In the genomic region with DNA sequence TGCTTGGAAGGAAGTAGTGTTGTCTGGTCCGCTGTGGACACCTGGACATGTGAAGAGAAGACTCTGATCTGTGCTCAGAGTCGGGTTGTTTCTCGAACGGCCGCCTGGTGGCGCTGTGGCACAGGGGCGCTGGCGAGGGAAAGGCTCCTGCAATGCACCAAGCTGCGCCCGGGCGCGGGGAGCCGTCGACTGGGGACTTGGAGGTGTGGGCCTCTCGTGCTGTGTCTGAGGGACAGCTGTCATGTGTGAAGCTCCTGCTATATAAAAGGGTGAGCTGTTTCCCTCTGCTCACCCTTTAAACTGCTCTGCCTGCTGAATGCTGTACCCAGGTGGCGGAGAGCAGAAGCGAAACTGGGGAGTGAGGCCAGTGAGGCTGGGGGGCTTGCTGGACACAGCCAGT, we compare ENCODE assay signal across 8 cellular contexts. TPM values are rescaled to one million over a fixed set of nuclear protein-coding genes. Genes with fewer than 3 reads are reported as not detected.
DNase-seq lines count a peak whose midpoint lies in the region; ATAC-seq and TF ChIP-seq lines count a peak whose summit lies in the region.

No MANE protein-coding gene starts in this region.

- WGBS in IMR-90 (ENCODE audit: extremely low coverage in 2 of 2, insufficient read length in 1 of 2), 2 experiments: no CpG with 5 or more reads among the region's 17 CpGs
- 11 to 23% methylated on average over 10 to 16 of the region's 17 CpGs for WGBS in upper lobe of left lung, 2 donors

- H3K18ac ChIP-seq in IMR-90 (ENCODE audit: low read depth, low read length): no peak overlapping the region

- dilution Hi-C loops in IMR-90 (cut with HindIII; ENCODE audit: low sequenced_read_pairs, unreplicated experiment): no loop called here

- TF ChIP-seq EP300 in upper lobe of left lung (IDR thresholded peaks at IDR 0.05): no peak

- intact Hi-C loops in IMR-90 (cut with micrococcal nuclease) (loop anchor here (1.0 to 10.0 kb wide), 9 partner anchors 76 to 504 kb away; a partner anchor contains a TSS), head of caudate nucleus (cut with DNase I) (loop anchor here (10.0 kb wide), 1 partner anchor 302 kb away; no protein-coding TSS in a partner anchor)
- intact Hi-C loops in activated naive CD4-positive, alpha-beta T cell treated with anti-CD3 and anti-CD28 coated beads for 36 hours (cut with micrococcal nuclease): loop anchor here (1.0 kb wide), 5 partner anchors 118 to 305 kb away; a partner anchor contains a TSS

- TF ChIP-seq CTCF in IMR-90 (conservative IDR thresholded peaks at IDR 0.05; ENCODE audit: low read depth, low read length) (peak; percentile 91), progenitor cell of endocrine pancreas (IDR thresholded peaks at IDR 0.05; ENCODE audit: unreplicated experiment) (peak; percentile 98), upper lobe of left lung (IDR thresholded peaks at IDR 0.05) (peak; percentile 75 to 91 (median 85))

- H4K8ac ChIP-seq in IMR-90 (ENCODE audit: low read depth in 2 of 2, low read length in 2 of 2): no peak overlapping the region

- H3K4me2 ChIP-seq in IMR-90 (ENCODE audit: low read depth, low read length): peak overlapping the region; percentile 85

- POLR2A ChIA-PET in IMR-90 (lab: Charles Lee; ENCODE audit: unreplicated experiment): no interaction called here

- H3K4me3 ChIP-seq in IMR-90 (ENCODE audit: insufficient read depth, low read depth, low read length) (peak overlapping the region; percentile 39), upper lobe of left lung (peak overlapping the region in 3 of 4 donors; percentile 19 to 33 (median 21))

- H3K23ac ChIP-seq in IMR-90 (ENCODE audit: low read depth, low read length): no peak overlapping the region

- H2BK15ac ChIP-seq in IMR-90 (ENCODE audit: low read depth, low read length): no peak overlapping the region

- peak; percentile 40 for DNase-seq in NCI-H1436 (lab: John Stamatoyannopoulos, UW)
- no peak for DNase-seq in NCI-H1436 treated with DMSO at 0.1 percent for 48 hours (lab: John Stamatoyannopoulos, UW)
- peak; percentile 57 for DNase-seq in IMR-90
- peak; percentile 69 for DNase-seq in SK-MEL-5 (ENCODE audit: low read depth, low spot score)
- peak; percentile 79 for DNase-seq in activated naive CD4-positive, alpha-beta T cell treated with anti-CD3 and anti-CD28 coated beads for 36 hours
- peak; percentile 58 to 91 (median 82) for DNase-seq in head of caudate nucleus
- DNase-seq in progenitor cell of endocrine pancreas (ENCODE audit: low spot score, unreplicated experiment): peak; percentile 79
- peak; percentile 84 to 96 for DNase-seq in upper lobe of left lung

- H3K9me3 ChIP-seq in IMR-90 (ENCODE audit: control insufficient read depth, insufficient read depth, low read length) (no peaks in the 10 kb centered on the region), upper lobe of left lung (no peaks in the 10 kb centered on the region)

- H3K27me3 ChIP-seq in IMR-90 (ENCODE audit: control insufficient read depth, insufficient read depth, low read length): peaks cover 27% of the 10 kb centered on the region
- H3K27me3 ChIP-seq in upper lobe of left lung: no peaks in the 10 kb centered on the region

- peak overlapping the region; percentile 16; the same call in 1 of the 2 replicates for H3K9ac ChIP-seq in IMR-90 (ENCODE audit: low read depth, low read length)

- no peaks in the 10 kb centered on the region for H3K9me1 ChIP-seq in IMR-90 (ENCODE audit: insufficient read depth, low read length)

- H3K27ac ChIP-seq in IMR-90 (ENCODE audit: insufficient read depth, low read length): no peak overlapping the region
- H3K27ac ChIP-seq in upper lobe of left lung: no peak overlapping the region

- no peak overlapping the region for H3K27ac Mint-ChIP-seq in activated naive CD4-positive, alpha-beta T cell treated with anti-CD3 and anti-CD28 coated beads for 36 hours
- H3K27ac Mint-ChIP-seq in progenitor cell of endocrine pancreas: no peak overlapping the region

- peaks cover 20% of the 10 kb centered on the region for H3K27me3 Mint-ChIP-seq in activated naive CD4-positive, alpha-beta T cell treated with anti-CD3 and anti-CD28 coated beads for 36 hours (ENCODE audit: low read depth)
- H3K27me3 Mint-ChIP-seq in progenitor cell of endocrine pancreas: peaks cover 40% of the 10 kb centered on the region

- no peaks in the 10 kb centered on the region for H3K79me1 ChIP-seq in IMR-90 (ENCODE audit: low read depth in 1 of 2, low read length in 2 of 2)

- in situ Hi-C loops in IMR-90 (cut with MboI; ENCODE audit: low sequenced_read_pairs) (loop anchor here (5.0 kb wide), 1 partner anchor 309 kb away; no protein-coding TSS in a partner anchor), SK-MEL-5 (cut with HindIII; ENCODE audit: low pct_unique_long_range_greater_than_20kb, low sequenced_read_pairs) (no loop called here)

- H4K5ac ChIP-seq in IMR-90 (ENCODE audit: low read depth, low read length): no peak overlapping the region

- peak overlapping the region; percentile 14 for H2AK9ac ChIP-seq in IMR-90 (replicated peaks; ENCODE audit: low read depth, low read length, poor library complexity)

- H3K9me3 Mint-ChIP-seq in activated naive CD4-positive, alpha-beta T cell treated with anti-CD3 and anti-CD28 coated beads for 36 hours: no peaks in the 10 kb centered on the region
- H3K9me3 Mint-ChIP-seq in progenitor cell of endocrine pancreas (ENCODE audit: low read depth): no peaks in the 10 kb centered on the region

- H2AK5ac ChIP-seq in IMR-90 (ENCODE audit: low read depth, low read length): no peak overlapping the region

- no peak overlapping the region for H2BK120ac ChIP-seq in IMR-90 (ENCODE audit: low read depth, low read length)

- peaks cover 2% of the 10 kb centered on the region for H3K4me1 Mint-ChIP-seq in activated naive CD4-positive, alpha-beta T cell treated with anti-CD3 and anti-CD28 coated beads for 36 hours (ENCODE audit: low read depth)
- H3K4me1 Mint-ChIP-seq in progenitor cell of endocrine pancreas (ENCODE audit: low read depth): no peaks in the 10 kb centered on the region

- peak overlapping the region; percentile 81 for H2AFZ ChIP-seq in IMR-90 (replicated peaks; ENCODE audit: low read length, poor library complexity)

- H3K14ac ChIP-seq in IMR-90 (replicated peaks; ENCODE audit: low read depth, low read length): no peak overlapping the region

- no peak for TF ChIP-seq POLR2A in IMR-90 (IDR thresholded peaks at IDR 0.05; ENCODE audit: low read depth, low read length)
- no peak for TF ChIP-seq POLR2A in upper lobe of left lung (IDR thresholded peaks at IDR 0.05)

- H3K4me1 ChIP-seq in IMR-90 (ENCODE audit: control insufficient read depth, insufficient read depth, low read length) (no peaks in the 10 kb centered on the region), upper lobe of left lung (peaks cover 0 to 5% (median 4%) of the 10 kb centered on the region in 4 donors)

- no peak overlapping the region for H3K4me3 Mint-ChIP-seq in activated naive CD4-positive, alpha-beta T cell treated with anti-CD3 and anti-CD28 coated beads for 36 hours
- no peak overlapping the region for H3K4me3 Mint-ChIP-seq in progenitor cell of endocrine pancreas (ENCODE audit: low read depth)

- no peaks in the 10 kb centered on the region for H3K36me3 ChIP-seq in IMR-90 (ENCODE audit: control insufficient read depth, insufficient read depth, low read length)
- H3K36me3 ChIP-seq in upper lobe of left lung: no peaks in the 10 kb centered on the region

- CTCF ChIA-PET in IMR-90 (lab: Yijun Ruan, JAX): interaction anchor here (0.7 to 2.5 kb wide), 11 partner anchors 9 to 319 kb away, joined by 3 to 10 read pairs (median 3); no protein-coding TSS in a partner anchor
- CTCF ChIA-PET in activated naive CD4-positive, alpha-beta T cell treated with anti-CD3 and anti-CD28 coated beads for 36 hours (lab: Charles Lee): interaction anchor here (0.6 to 3.1 kb wide), 25 partner anchors 9 to 306 kb away, joined by 3 to 15 read pairs (median 5); no protein-coding TSS in a partner anchor

- no peak overlapping the region for H3K56ac ChIP-seq in IMR-90 (ENCODE audit: extremely low read depth, insufficient read depth, low read length)

- H3K4ac ChIP-seq in IMR-90 (ENCODE audit: low read depth, low read length): no peak overlapping the region

- BruUV-seq in IMR-90 (replicated peaks; lab: Mats Ljungman, UMichigan): no TSS peak

- no peak overlapping the region for H2BK20ac ChIP-seq in IMR-90 (ENCODE audit: low read depth, low read length)

- ATAC-seq in IMR-90 (ENCODE audit: low read depth) (peak; percentile 99), upper lobe of left lung (ENCODE audit: low FRiP score in 2 of 2) (peak; percentile 88 to 96)

- no peaks in the 10 kb centered on the region for H4K20me1 ChIP-seq in IMR-90 (ENCODE audit: insufficient read depth, low read length)

- peak; percentile 94 for TF ChIP-seq RAD21 in IMR-90 (IDR thresholded peaks at IDR 0.05; ENCODE audit: low read length)

- H2BK5ac ChIP-seq in IMR-90 (ENCODE audit: low read depth, low read length, poor library complexity, severe bottlenecking): no peak overlapping the region

- no peaks in the 10 kb centered on the region for H3K36me3 Mint-ChIP-seq in activated naive CD4-positive, alpha-beta T cell treated with anti-CD3 and anti-CD28 coated beads for 36 hours (ENCODE audit: low read depth)
- no peaks in the 10 kb centered on the region for H3K36me3 Mint-ChIP-seq in progenitor cell of endocrine pancreas (ENCODE audit: insufficient read depth)

- H4K91ac ChIP-seq in IMR-90 (ENCODE audit: insufficient read depth, low read depth, low read length): no peak overlapping the region

TF ChIP-seq in IMR-90, 13 proteins besides CTCF, POLR2A, EP300 and RAD21:
- peak; percentile 81 for TF ChIP-seq SMC3 (IDR thresholded peaks at IDR 0.05; ENCODE audit: low read depth, low read length)
- 0 out of 2 replicates have a peak, but pooled peaks have one; percentile 35 for TF ChIP-seq MAZ (IDR thresholded peaks at IDR 0.05; ENCODE audit: borderline replicate concordance, low read depth, low read length)
- TF ChIP-seq RFX5 (IDR thresholded peaks at IDR 0.05; ENCODE audit: low read depth, low read length): no peak

RNA-seq across cellular contexts. Expression of a gene that starts 44.0 kb away (rescaled TPM):
- total RNA-seq in IMR-90 (2012; rRNA removed) (0.28 and 0.36 TPM in 2 replicates), progenitor cell of endocrine pancreas (10.0 and 10.5 TPM in 2 replicates), upper lobe of left lung (1 to 10 TPM in 5 of 6 donors, under 1 TPM in 1; 1.00 to 6.7 (median 3.5) TPM)
- 0.11 and 0.15 TPM in 2 replicates for polyA plus RNA-seq in IMR-90 (2012; rRNA removed)
- 0.03 and 0.10 TPM in 2 replicates for polyA plus RNA-seq in IMR-90 (2012; cell fraction: cytosol; rRNA removed)
- polyA plus RNA-seq in IMR-90 (2012; cell fraction: nucleus; rRNA removed; ENCODE audit: low replicate concordance): 0.08 and 0.39 TPM in 2 replicates
- 18.8 and 27.4 TPM in 2 replicates for total RNA-seq in SK-MEL-5 (2014; rRNA removed; shearing (Covaris generic))
- 11.9 and 14.6 TPM in 2 replicates for polyA plus RNA-seq in SK-MEL-5 (2015; cell fraction: cytosol; rRNA removed)
- polyA plus RNA-seq in SK-MEL-5 (2015; cell fraction: nucleus; rRNA removed): 7.3 and 14.3 TPM in 2 replicates
- under 1 TPM in 1 of 2 experiments, not detected in 1; 0.05 TPM for total RNA-seq in activated naive CD4-positive, alpha-beta T cell treated with anti-CD3 and anti-CD28 coated beads for 36 hours
